8 cellular contexts compared by ENCODE assay signal in genomic region chr19:58513694-58514563, GRCh38. TPM values are rescaled to one million over a fixed set of nuclear protein-coding genes. Genes with fewer than 3 reads are reported as not detected.
A peak's percentile ranks its signal among the peaks of the same experiment; 100 is the strongest.
DNase-seq lines count a peak whose midpoint lies in the region; ATAC-seq and TF ChIP-seq lines count a peak whose summit lies in the region.

No MANE protein-coding gene starts in this region.

- ATAC-seq in GM21447 (IDR thresholded peaks at IDR 0.05; ENCODE audit: unreplicated experiment) (peak; percentile 64), foreskin keratinocyte (peak; percentile 78)

- peaks cover 8% of the 10 kb centered on the region for H3K27me3 Mint-ChIP-seq in neural progenitor cell (ENCODE audit: insufficient read depth, low read depth)

- peaks cover 18% of the 10 kb centered on the region for H3K36me3 ChIP-seq in KOPT-K1 (ENCODE audit: insufficient read depth, low read length)
- H3K36me3 ChIP-seq in neural progenitor cell: no peaks in the 10 kb centered on the region
- H3K36me3 ChIP-seq in stomach: peaks cover 16 to 26% (median 23%) of the 10 kb centered on the region in 4 donors

- H3K9me3 ChIP-seq in KOPT-K1 (ENCODE audit: insufficient read depth, low read length, poor library complexity, severe bottlenecking) (no peaks in the 10 kb centered on the region), neural progenitor cell (ENCODE audit: low read depth) (no peaks in the 10 kb centered on the region), stomach (no peaks in the 10 kb centered on the region)

- CTCF ChIA-PET in RWPE1 (lab: Yijun Ruan, JAX): interaction anchor here (0.6 to 0.7 kb wide), 6 partner anchors 14 to 292 kb away, joined by 3 to 4 read pairs (median 3); partner anchors contain the start of gene TRIM28

- intact Hi-C loops in stomach (cut with DNase I; ENCODE audit: low total_unique reads): no loop called here

- TF ChIP-seq POLR2A in stomach (IDR thresholded peaks at IDR 0.05): no peak

- no peaks in the 10 kb centered on the region for H3K27me3 ChIP-seq in foreskin keratinocyte
- H3K27me3 ChIP-seq in neural progenitor cell: no peaks in the 10 kb centered on the region
- H3K27me3 ChIP-seq in stomach: no peaks in the 10 kb centered on the region

- H3K9me3 Mint-ChIP-seq in neural progenitor cell: no peaks in the 10 kb centered on the region

- in situ Hi-C loops in Caki2 (cut with HindIII; ENCODE audit: low pct_unique_long_range_greater_than_20kb, low sequenced_read_pairs): no loop called here

- peak overlapping the region; percentile 79 for H3K27ac ChIP-seq in KOPT-K1 (ENCODE audit: low read depth, low read length, poor library complexity, severe bottlenecking)
- peak overlapping the region; percentile 77 for H3K27ac ChIP-seq in RWPE1
- no peak overlapping the region for H3K27ac ChIP-seq in foreskin keratinocyte
- no peak overlapping the region for H3K27ac ChIP-seq in neural progenitor cell
- peak overlapping the region; percentile 58 to 81 (median 63) for H3K27ac ChIP-seq in stomach

- H2AFZ ChIP-seq in neural progenitor cell (replicated peaks): no peak overlapping the region

- TF ChIP-seq EP300 in stomach (IDR thresholded peaks at IDR 0.05): no peak

- POLR2A ChIA-PET in RWPE1 (lab: Yijun Ruan, JAX; ENCODE audit: low non-redundant PET): interaction anchor here (0.6 to 1.7 kb wide), 3 partner anchors 14 to 41 kb away, joined by 3 to 5 read pairs (median 3); partner anchors contain the start of gene CHMP2A

- 6 to 34% (median 7%) methylated on average over 46 to 66 of the region's 66 CpGs for WGBS in stomach, 5 donors

- H4K20me1 ChIP-seq in neural progenitor cell (ENCODE audit: low read depth): peaks cover 8% of the 10 kb centered on the region

- TF ChIP-seq CTCF in RWPE1 (conservative IDR thresholded peaks at IDR 0.05; ENCODE audit: low read depth): peak; percentile 96
- TF ChIP-seq CTCF in foreskin keratinocyte (conservative IDR thresholded peaks at IDR 0.05): peak; percentile 99
- peak; percentile 87 for TF ChIP-seq CTCF in neural progenitor cell (IDR thresholded peaks at IDR 0.05)
- peak in 5 of 7 experiments; percentile 58 to 95 (median 93) for TF ChIP-seq CTCF in stomach (IDR thresholded peaks at IDR 0.05)

- H3K27ac Mint-ChIP-seq in neural progenitor cell: no peak overlapping the region

- H3K36me3 Mint-ChIP-seq in neural progenitor cell: peaks cover 13% of the 10 kb centered on the region

- peak; percentile 79 for DNase-seq in Caki2 (ENCODE audit: low read depth)
- DNase-seq in RWPE1 (ENCODE audit: low spot score): peak; percentile 76
- DNase-seq in activated gamma-delta T cell treated with Interleukin-2 at 50 U/mL for 16 hours: peak; percentile 91
- peak; percentile 49 to 72 for DNase-seq in foreskin keratinocyte
- DNase-seq in neural progenitor cell (ENCODE audit: low spot score): peak; percentile 96
- DNase-seq in stomach: peak; percentile 94

- H3K4me2 ChIP-seq in neural progenitor cell: peak overlapping the region; percentile 78

- H3K4me3 ChIP-seq in neural progenitor cell (peak overlapping the region; percentile 44), stomach (peak overlapping the region; percentile 38 to 54 (median 44))

- H3K9ac ChIP-seq in neural progenitor cell: no peak overlapping the region

- H3K4me1 Mint-ChIP-seq in neural progenitor cell: peaks cover 21% of the 10 kb centered on the region

- H3F3A ChIP-seq in neural progenitor cell (ENCODE audit: low read depth): peaks cover 27% of the 10 kb centered on the region

- H3K4me1 ChIP-seq in foreskin keratinocyte (no peaks in the 10 kb centered on the region), neural progenitor cell (peaks cover 12% of the 10 kb centered on the region), stomach (peaks cover 27 to 69% (median 55%) of the 10 kb centered on the region in 4 donors)

- H3K79me2 ChIP-seq in neural progenitor cell (ENCODE audit: low read depth): peaks cover 44% of the 10 kb centered on the region

- peak overlapping the region; percentile 76 for H3K4me3 Mint-ChIP-seq in neural progenitor cell

RNA-seq across cellular contexts. Expression of gene SLC27A5, which starts 2.1 kb away (rescaled TPM):
- total RNA-seq in Caki2 (2014; rRNA removed; shearing (Covaris generic); ENCODE audit: low replicate concordance): 4.9 and 10.8 TPM in 2 replicates
- total RNA-seq in foreskin keratinocyte (17.7 and 19.0 TPM in 2 replicates), neural progenitor cell (ENCODE audit: low replicate concordance) (11.2 and 17.1 TPM in 2 replicates), stomach (1 to 10 TPM in 3 of 5 donors, under 1 TPM in 1, not detected in 1; 0.87 to 3.3 (median 1.3) TPM)
- polyA plus RNA-seq in foreskin keratinocyte (24.0 and 28.0 TPM in 2 replicates), stomach (10 to 100 TPM in 2 of 3 donors, 1 to 10 TPM in 1; 8.4 to 18.4 (median 16.0) TPM)

RNA-seq across cellular contexts. Expression of gene ZBTB45, which starts 5.7 kb away (rescaled TPM):
- total RNA-seq in Caki2 (2014; rRNA removed; shearing (Covaris generic); ENCODE audit: low replicate concordance): 8.9 and 13.5 TPM in 2 replicates
- total RNA-seq in foreskin keratinocyte: 10.0 and 11.0 TPM in 2 replicates
- polyA plus RNA-seq in foreskin keratinocyte: 14.7 and 16.5 TPM in 2 replicates
- 2.2 and 12.8 TPM in 2 replicates for total RNA-seq in neural progenitor cell (ENCODE audit: low replicate concordance)
- 10 to 100 TPM in 3 of 5 donors, 1 to 10 TPM in 1, not detected in 1; 2.4 to 49.0 (median 20.1) TPM for total RNA-seq in stomach
- polyA plus RNA-seq in stomach: 1 to 10 TPM; 5.6 to 8.2 (median 6.6) TPM

RNA-seq across cellular contexts. Expression of gene TRIM28, which starts 29.9 kb away (rescaled TPM):
- 542 and 662 TPM in 2 replicates for total RNA-seq in Caki2 (2014; rRNA removed; shearing (Covaris generic); ENCODE audit: low replicate concordance)
- 563 and 590 TPM in 2 replicates for total RNA-seq in foreskin keratinocyte
- 522 and 587 TPM in 2 replicates for polyA plus RNA-seq in foreskin keratinocyte
- total RNA-seq in neural progenitor cell (ENCODE audit: low replicate concordance): 390 and 678 TPM in 2 replicates
- 100 to 1,000 TPM in 4 of 5 donors, 10 to 100 TPM in 1; 95.5 to 923 (median 243) TPM for total RNA-seq in stomach
- 100 to 1,000 TPM; 143 to 200 (median 171) TPM for polyA plus RNA-seq in stomach

RNA-seq across cellular contexts. Expression of gene ZNF446, which starts 37.8 kb away (rescaled TPM):
- total RNA-seq in Caki2 (2014; rRNA removed; shearing (Covaris generic); ENCODE audit: low replicate concordance): 19.2 and 23.1 TPM in 2 replicates
- total RNA-seq in foreskin keratinocyte (5.1 and 5.7 TPM in 2 replicates), neural progenitor cell (ENCODE audit: low replicate concordance) (4.4 and 13.2 TPM in 2 replicates), stomach (10 to 100 TPM in 1 of 5 donors, 1 to 10 TPM in 4; 4.6 to 26.1 (median 5.3) TPM)
- polyA plus RNA-seq in foreskin keratinocyte (4.9 and 5.6 TPM in 2 replicates), stomach (10 to 100 TPM in 1 of 3 donors, 1 to 10 TPM in 2; 7.1 to 13.0 (median 9.2) TPM)

RNA-seq across cellular contexts. Expression of gene CHMP2A, which starts 41.0 kb away (rescaled TPM):
- 268 and 313 TPM in 2 replicates for total RNA-seq in Caki2 (2014; rRNA removed; shearing (Covaris generic); ENCODE audit: low replicate concordance)
- total RNA-seq in foreskin keratinocyte: 99.9 and 110 TPM in 2 replicates
- polyA plus RNA-seq in foreskin keratinocyte: 172 and 179 TPM in 2 replicates
- 141 and 148 TPM in 2 replicates for total RNA-seq in neural progenitor cell (ENCODE audit: low replicate concordance)
- total RNA-seq in stomach: 100 to 1,000 TPM in 2 of 5 donors, 10 to 100 TPM in 3; 55.8 to 260 (median 89.0) TPM
- 100 to 1,000 TPM; 195 to 338 (median 235) TPM for polyA plus RNA-seq in stomach

Comparison
In these comparisons a context has a peak if more than half of its experiments do, and no peak if none do; other contexts are left out.
1. H3K27ac ChIP-seq: peak in KOPT-K1 (single experiment), RWPE1 (single experiment) and stomach (5 of 5); none in foreskin keratinocyte (single experiment) and neural progenitor cell (single experiment).
2. Peak in every context shown above with its lines, with median percentiles within 50 percentile points of each other: DNase-seq and CTCF ChIP-seq.